1 cellular context compared by ENCODE assay signal in genomic region chr10:71319800-71320392, GRCh38.
TF ChIP-seq lines count a peak whose summit lies in the region.

No MANE protein-coding gene starts in this region.

TF ChIP-seq in GM23338, 12 proteins besides CTCF, POLR2A, EP300 and RAD21 (continued from another document):
- TF ChIP-seq, protein P1, sequence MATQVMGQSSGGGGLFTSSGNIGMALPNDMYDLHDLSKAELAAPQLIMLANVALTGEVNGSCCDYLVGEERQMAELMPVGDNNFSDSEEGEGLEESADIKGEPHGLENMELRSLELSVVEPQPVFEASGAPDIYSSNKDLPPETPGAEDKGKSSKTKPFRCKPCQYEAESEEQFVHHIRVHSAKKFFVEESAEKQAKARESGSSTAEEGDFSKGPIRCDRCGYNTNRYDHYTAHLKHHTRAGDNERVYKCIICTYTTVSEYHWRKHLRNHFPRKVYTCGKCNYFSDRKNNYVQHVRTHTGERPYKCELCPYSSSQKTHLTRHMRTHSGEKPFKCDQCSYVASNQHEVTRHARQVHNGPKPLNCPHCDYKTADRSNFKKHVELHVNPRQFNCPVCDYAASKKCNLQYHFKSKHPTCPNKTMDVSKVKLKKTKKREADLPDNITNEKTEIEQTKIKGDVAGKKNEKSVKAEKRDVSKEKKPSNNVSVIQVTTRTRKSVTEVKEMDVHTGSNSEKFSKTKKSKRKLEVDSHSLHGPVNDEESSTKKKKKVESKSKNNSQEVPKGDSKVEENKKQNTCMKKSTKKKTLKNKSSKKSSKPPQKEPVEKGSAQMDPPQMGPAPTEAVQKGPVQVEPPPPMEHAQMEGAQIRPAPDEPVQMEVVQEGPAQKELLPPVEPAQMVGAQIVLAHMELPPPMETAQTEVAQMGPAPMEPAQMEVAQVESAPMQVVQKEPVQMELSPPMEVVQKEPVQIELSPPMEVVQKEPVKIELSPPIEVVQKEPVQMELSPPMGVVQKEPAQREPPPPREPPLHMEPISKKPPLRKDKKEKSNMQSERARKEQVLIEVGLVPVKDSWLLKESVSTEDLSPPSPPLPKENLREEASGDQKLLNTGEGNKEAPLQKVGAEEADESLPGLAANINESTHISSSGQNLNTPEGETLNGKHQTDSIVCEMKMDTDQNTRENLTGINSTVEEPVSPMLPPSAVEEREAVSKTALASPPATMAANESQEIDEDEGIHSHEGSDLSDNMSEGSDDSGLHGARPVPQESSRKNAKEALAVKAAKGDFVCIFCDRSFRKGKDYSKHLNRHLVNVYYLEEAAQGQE (IDR thresholded peaks at IDR 0.05; ENCODE audit: unreplicated experiment) = no peak
- TF ChIP-seq EZH2phosphoT487 (IDR thresholded peaks at IDR 0.05; ENCODE audit: unreplicated experiment) = no peak
- TF ChIP-seq NANOG (IDR thresholded peaks at IDR 0.05; ENCODE audit: borderline replicate concordance) = no peak
